In the genomic region with DNA sequence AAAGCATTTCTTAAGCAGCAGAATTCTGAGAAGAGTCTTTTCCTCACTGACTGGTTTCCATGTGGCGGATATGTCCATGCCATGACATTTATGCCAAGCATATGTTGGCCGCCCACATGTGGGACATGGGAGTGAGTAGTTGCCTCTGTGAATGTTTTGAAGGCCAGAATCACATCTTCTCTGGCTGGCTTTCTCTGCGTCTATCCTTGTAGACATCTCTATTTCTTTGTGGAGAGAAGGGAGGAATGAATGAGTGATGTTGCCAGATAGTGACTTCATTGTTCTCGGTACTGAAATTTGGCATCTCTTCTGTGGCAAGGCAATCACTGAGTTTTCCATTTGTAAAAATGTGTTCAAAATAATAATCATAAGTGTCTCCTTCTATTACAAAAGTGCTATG, we compare ENCODE assay signal across 20 cellular contexts.
"Had no signal": no experiment of that assay in that cellular context is flagged by ENCODE, and none has a peak within 500 bp of the region (broad histone marks: within the 10 kb centered on the region; RNA-seq: fewer than 3 reads in every experiment).

No MANE protein-coding gene starts in this region.

- H3K79me2 ChIP-seq: parathyroid adenoma had no signal

- H3K4me1 Mint-ChIP-seq: naive B cell; stimulated activated naive B cell treated with anti-CD40 and anti-IgM and Interleukin-4, amounts not matched to agents 10 μg/mL and 1 μg/mL and 100 μg/mL, for 72 hours; stimulated activated naive CD8-positive, alpha-beta T cell treated with anti-CD3 and anti-CD28 coated beads, Interleukin-15, amount 100 ng/mL, for 72 hours had no signal

- H3K9me3 ChIP-seq: left lung, prostate gland, sigmoid colon, thoracic aorta, transverse colon had no signal

- ATAC-seq: esophagus mucosa; foreskin keratinocyte; left lung; stimulated activated naive B cell treated with anti-CD40 and anti-IgM and Interleukin-4, amounts not matched to agents 10 μg/mL and 1 μg/mL and 100 μg/mL, for 72 hours; stimulated activated naive CD8-positive, alpha-beta T cell treated with anti-CD3 and anti-CD28 coated beads, Interleukin-15, amount 100 ng/mL, for 72 hours had no signal

- H3K9me3 Mint-ChIP-seq: nephron progenitor cell; stimulated activated naive CD8-positive, alpha-beta T cell treated with anti-CD3 and anti-CD28 coated beads, Interleukin-15, amount 100 ng/mL, for 72 hours had no signal

- H3K4me3 ChIP-seq: left lung, lung, prostate gland, sigmoid colon, skin epidermis, thoracic aorta, transverse colon had no signal

- H3K4me3 Mint-ChIP-seq: naive B cell; nephron progenitor cell; stimulated activated naive B cell treated with anti-CD40 and anti-IgM and Interleukin-4, amounts not matched to agents 10 μg/mL and 1 μg/mL and 100 μg/mL, for 72 hours; stimulated activated naive CD8-positive, alpha-beta T cell treated with anti-CD3 and anti-CD28 coated beads, Interleukin-15, amount 100 ng/mL, for 72 hours had no signal

- H3K4me1 ChIP-seq: foreskin keratinocyte, left lung, parathyroid adenoma, prostate gland, sigmoid colon, transverse colon had no signal

- H3K27me3 ChIP-seq: left lung, sigmoid colon, transverse colon had no signal

- H3K36me3 ChIP-seq: left lung, prostate gland, sigmoid colon, thoracic aorta, transverse colon had no signal

- H3K36me3 Mint-ChIP-seq: naive B cell; stimulated activated naive B cell treated with anti-CD40 and anti-IgM and Interleukin-4, amounts not matched to agents 10 μg/mL and 1 μg/mL and 100 μg/mL, for 72 hours had no signal

- DNase-seq: effector memory CD4-positive, alpha-beta T cell; foreskin keratinocyte; islet precursor cell; left lung; mesenchymal stem cell; naive B cell; nephron progenitor cell; sigmoid colon; stimulated activated CD4-positive, alpha-beta T cell treated with anti-CD3 and anti-CD28 coated beads, Interleukin-2, amount 100 ng/mL, for 24 hours; stimulated activated CD4-positive, alpha-beta T cell treated with anti-CD3 and anti-CD28 coated beads, Interleukin-4, amount 100 ng/mL, for 4 hours; stimulated activated naive B cell treated with anti-CD40 and anti-IgM and Interleukin-4, amounts not matched to agents 10 μg/mL and 1 μg/mL and 100 μg/mL, for 72 hours; stimulated activated naive CD8-positive, alpha-beta T cell treated with anti-CD3 and anti-CD28 coated beads, Interleukin-15, amount 100 ng/mL, for 72 hours; transverse colon had no signal

- H3K9ac ChIP-seq: parathyroid adenoma had no signal

- H3K27ac Mint-ChIP-seq: naive B cell; nephron progenitor cell; stimulated activated naive B cell treated with anti-CD40 and anti-IgM and Interleukin-4, amounts not matched to agents 10 μg/mL and 1 μg/mL and 100 μg/mL, for 72 hours; stimulated activated naive CD8-positive, alpha-beta T cell treated with anti-CD3 and anti-CD28 coated beads, Interleukin-15, amount 100 ng/mL, for 72 hours had no signal

- FAIRE-seq: endometrium had no signal

- H3K27ac ChIP-seq: foreskin keratinocyte, left lung, parathyroid adenoma, prostate gland, skin epidermis, thoracic aorta, transverse colon had no signal

- H2AFZ ChIP-seq: parathyroid adenoma had no signal

- H3K27me3 Mint-ChIP-seq: stimulated activated naive B cell treated with anti-CD40 and anti-IgM and Interleukin-4, amounts not matched to agents 10 μg/mL and 1 μg/mL and 100 μg/mL, for 72 hours had no signal
